Comparison of ENCODE assay signal across 28 cellular contexts in genomic region chr10:114495303-114495702, GRCh38.
DNase-seq lines count a peak whose midpoint lies in the region; ATAC-seq, FAIRE-seq and TF ChIP-seq lines count a peak whose summit lies in the region.
"Had no signal": no experiment of that assay in that cellular context is flagged by ENCODE, and none has a peak within 500 bp of the region (broad histone marks: within the 10 kb centered on the region; RNA-seq: fewer than 3 reads in every experiment).

No MANE protein-coding gene starts in this region.

- peak overlapping the region; percentile 84 for H3K27ac Mint-ChIP-seq in activated naive CD4-positive, alpha-beta T cell treated with anti-CD3 and anti-CD28 coated beads, Interleukin-2, amount 50 U/mL, for 24 hours
- H3K27ac Mint-ChIP-seq in stimulated activated naive CD8-positive, alpha-beta T cell treated with anti-CD3 and anti-CD28 coated beads, Interleukin-15, amount 100 ng/mL, for 72 hours, result peak overlapping the region in 1 of 2 donors; percentile 23

- H3K4me3 ChIP-seq in SU-DHL-6 (ENCODE audit: insufficient read depth, low read length, poor library complexity, severe bottlenecking) (no peak overlapping the region), GM12878 (no peak overlapping the region), testis (no peak overlapping the region), stomach (no peak overlapping the region)
- H3K4me3 ChIP-seq: BLaER1 treated with 17β-estradiol and CSF1 and Interleukin-3, amounts not matched to agents 10 nM and 100 nM; body of pancreas; esophagus muscularis mucosa; mucosa of descending colon; SJSA1; smooth muscle cell had no signal

- TF ChIP-seq CTCF in SU-DHL-6 (IDR thresholded peaks at IDR 0.05; ENCODE audit: insufficient read depth, low read length, poor library complexity, severe bottlenecking) (no peak), GM12878 (IDR thresholded peaks at IDR 0.05 in 2 of 3, conservative IDR thresholded peaks at IDR 0.05 in 1 of 3; ENCODE audit: control insufficient read depth in 2 of 3, extremely low read depth in 1 of 3, insufficient read depth in 1 of 3, low read depth in 3 of 3, low read length in 3 of 3) (no peak), testis (IDR thresholded peaks at IDR 0.05) (no peak), stomach (IDR thresholded peaks at IDR 0.05) (no peak)

- POLR2A ChIA-PET in GM12878 (lab: Charles Lee), result no interaction called here

- H3K4me2 ChIP-seq in SU-DHL-6 (ENCODE audit: low read depth, low read length, poor library complexity, severe bottlenecking), result no peak overlapping the region
- no peak overlapping the region for H3K4me2 ChIP-seq in GM12878 (ENCODE audit: control insufficient read depth, insufficient read depth)
- H3K4me2 ChIP-seq: BLaER1 treated with 17β-estradiol and CSF1 and Interleukin-3, amounts not matched to agents 10 nM and 100 nM; smooth muscle cell had no signal

- TF ChIP-seq POLR2A in GM12878 (IDR thresholded peaks at IDR 0.05; ENCODE audit: low read depth, low read length), result no peak
- no peak for TF ChIP-seq POLR2A in testis (IDR thresholded peaks at IDR 0.05)
- no peak for TF ChIP-seq POLR2A in stomach (IDR thresholded peaks at IDR 0.05)

- H4K20me1 ChIP-seq in SU-DHL-6 (ENCODE audit: low read depth, low read length), result no peaks in the 10 kb centered on the region
- no peaks in the 10 kb centered on the region for H4K20me1 ChIP-seq in GM12878 (ENCODE audit: control insufficient read depth, insufficient read depth)
- H4K20me1 ChIP-seq: BLaER1 treated with 17β-estradiol and CSF1 and Interleukin-3, amounts not matched to agents 10 nM and 100 nM had no signal

- no peaks in the 10 kb centered on the region for H3K9me3 ChIP-seq in SU-DHL-6 (ENCODE audit: insufficient read depth, low read length)
- H3K9me3 ChIP-seq in GM12878 (replicated peaks; ENCODE audit: control insufficient read depth, insufficient read depth, low read length), result no peaks in the 10 kb centered on the region
- no peaks in the 10 kb centered on the region for H3K9me3 ChIP-seq in testis
- H3K9me3 ChIP-seq in stomach, result no peaks in the 10 kb centered on the region
- H3K9me3 ChIP-seq: BLaER1 treated with 17β-estradiol and CSF1 and Interleukin-3, amounts not matched to agents 10 nM and 100 nM; body of pancreas; esophagus muscularis mucosa; mucosa of descending colon; neutrophil; SJSA1 had no signal

- H3K79me2 ChIP-seq in SU-DHL-6 (ENCODE audit: insufficient read depth, low read length) (peaks cover 29% of the 10 kb centered on the region; the same call in 1 of the 2 replicates), GM12878 (ENCODE audit: control insufficient read depth, insufficient read depth, low read length) (no peaks in the 10 kb centered on the region; the same call in 1 of the 2 replicates)

- RAD21 ChIA-PET in GM12878 (lab: Charles Lee; ENCODE audit: unreplicated experiment), result interaction anchor here (1.0 kb wide), 1 partner anchor 24 kb away, joined by 4 read pairs; no protein-coding TSS in a partner anchor

- H3K4me1 ChIP-seq in GM12878 (ENCODE audit: control insufficient read depth, insufficient read depth, low read length), result peaks cover 42% of the 10 kb centered on the region
- peaks cover 17% of the 10 kb centered on the region for H3K4me1 ChIP-seq in testis
- peaks cover 10 to 36% (median 22%) of the 10 kb centered on the region in 4 donors for H3K4me1 ChIP-seq in stomach
- H3K4me1 ChIP-seq: body of pancreas, SJSA1 had no signal

- peaks cover 89% of the 10 kb centered on the region for H3K4me1 Mint-ChIP-seq in activated naive CD4-positive, alpha-beta T cell treated with anti-CD3 and anti-CD28 coated beads, Interleukin-2, amount 50 U/mL, for 24 hours
- H3K4me1 Mint-ChIP-seq in stimulated activated naive CD8-positive, alpha-beta T cell treated with anti-CD3 and anti-CD28 coated beads, Interleukin-15, amount 100 ng/mL, for 72 hours, result peaks cover 91% of the 10 kb centered on the region

- intact Hi-C loops in GM12878 (cut with micrococcal nuclease; ENCODE audit: unreplicated experiment), result no loop called here
- intact Hi-C loops in testis (cut with DNase I; ENCODE audit: low total_unique reads), result no loop called here
- intact Hi-C loops in stomach (cut with DNase I; ENCODE audit: low total_unique reads), result no loop called here

- no peak for TF ChIP-seq RAD21 in GM12878 (IDR thresholded peaks at IDR 0.05; ENCODE audit: insufficient read depth, low read depth, low read length)

- TF ChIP-seq EP300 in GM12878 (IDR thresholded peaks at IDR 0.05; ENCODE audit: borderline replicate concordance in 1 of 2, control insufficient read depth in 1 of 2, low read depth in 2 of 2, low read length in 2 of 2), result no peak
- TF ChIP-seq EP300 in stomach (IDR thresholded peaks at IDR 0.05), result no peak

- H3K9me3 Mint-ChIP-seq in activated naive CD4-positive, alpha-beta T cell treated with anti-CD3 and anti-CD28 coated beads, Interleukin-2, amount 50 U/mL, for 24 hours, result no peaks in the 10 kb centered on the region
- H3K9me3 Mint-ChIP-seq in stimulated activated naive CD8-positive, alpha-beta T cell treated with anti-CD3 and anti-CD28 coated beads, Interleukin-15, amount 100 ng/mL, for 72 hours, result peaks cover 6 to 8% of the 10 kb centered on the region in 2 donors
- H3K9me3 Mint-ChIP-seq: activated T-cell treated with anti-CD3 and anti-CD28 coated beads, Interleukin-2, amount 50 U/mL, for 4 hours; type B pancreatic cell had no signal

- peaks cover 23% of the 10 kb centered on the region for H3K36me3 Mint-ChIP-seq in activated naive CD4-positive, alpha-beta T cell treated with anti-CD3 and anti-CD28 coated beads, Interleukin-2, amount 50 U/mL, for 24 hours

- no TSS peak for BruUV-seq in GM12878 (replicated peaks; lab: Mats Ljungman, UMichigan)

- peak overlapping the region; percentile 98 for H3K27ac ChIP-seq in SU-DHL-6 (ENCODE audit: low read depth, low read length)
- H3K27ac ChIP-seq in GM12878 (ENCODE audit: control insufficient read depth, insufficient read depth), result no peak overlapping the region
- no peak overlapping the region for H3K27ac ChIP-seq in testis
- no peak overlapping the region for H3K27ac ChIP-seq in stomach
- H3K27ac ChIP-seq: BLaER1 treated with 17β-estradiol and CSF1 and Interleukin-3, amounts not matched to agents 10 nM and 100 nM; body of pancreas; esophagus muscularis mucosa; HL-60; neutrophil; SJSA1 had no signal

- no peaks in the 10 kb centered on the region for H3K27me3 Mint-ChIP-seq in activated naive CD4-positive, alpha-beta T cell treated with anti-CD3 and anti-CD28 coated beads, Interleukin-2, amount 50 U/mL, for 24 hours
- H3K27me3 Mint-ChIP-seq in stimulated activated naive CD8-positive, alpha-beta T cell treated with anti-CD3 and anti-CD28 coated beads, Interleukin-15, amount 100 ng/mL, for 72 hours, result no peaks in the 10 kb centered on the region
- H3K27me3 Mint-ChIP-seq: type B pancreatic cell had no signal

- H3F3A ChIP-seq in SU-DHL-6 (ENCODE audit: insufficient read depth), result peaks cover 46% of the 10 kb centered on the region

- DNase-seq in activated naive CD4-positive, alpha-beta T cell treated with anti-CD3 and anti-CD28 coated beads, Interleukin-2, amount 50 U/mL, for 16 hours, result no peak
- DNase-seq in GM12878 (ENCODE audit: low read depth, low spot score) (no peak), middle frontal gyrus (ENCODE audit: extremely low spot score, low spot score) (no peak), testis (no peak), stomach (no peak)
- DNase-seq in stimulated activated naive CD8-positive, alpha-beta T cell treated with anti-CD3 and anti-CD28 coated beads, Interleukin-15, amount 100 ng/mL, for 72 hours, result no peak
- DNase-seq: activated CD4-positive, alpha-beta T cell treated with anti-CD3 and anti-CD28 coated beads, Interleukin-2, amount 50 U/mL, for 48 hours; activated T-cell treated with anti-CD3 and anti-CD28 coated beads, Interleukin-2, amount 50 U/mL, for 4 hours; body of pancreas; H7; hypothalamus; islet precursor cell; mucosa of descending colon; NCI-H1417; NCI-H510A; NK-92 treated with Interleukin-12 subunit alpha and Interleukin-12 subunit beta, amount 100 ng/mL, for 24 hours; stimulated activated naive CD4-positive, alpha-beta T cell treated with Interleukin-2 at 50 U/mL for 16 hours had no signal

- SMC1A ChIA-PET in GM12878 (lab: Charles Lee; ENCODE audit: uncharacterized antibody, unreplicated experiment), result interaction anchor here (1.1 kb wide), 1 partner anchor 24 kb away, joined by 3 read pairs; no protein-coding TSS in a partner anchor

- no peak for FAIRE-seq in GM12878 (lab: Jason Lieb, UNC)
- FAIRE-seq: frontal cortex, RCC 7860 had no signal

- no peak overlapping the region for H2AFZ ChIP-seq in SU-DHL-6 (ENCODE audit: low read depth, low read length, severe bottlenecking)
- H2AFZ ChIP-seq in GM12878 (ENCODE audit: control insufficient read depth, low read depth, low read length), result no peak overlapping the region

- no peaks in the 10 kb centered on the region for H3K9me2 ChIP-seq in SU-DHL-6 (replicated peaks; ENCODE audit: insufficient read depth, low read length)

- WGBS in GM12878 (ENCODE audit: insufficient coverage, insufficient replicate concordance, low lambda C conversion rate, missing lambda C conversion rate), result 100% methylated on average over 3 of the region's 3 CpGs
- 88 to 90% methylated on average over 3 of the region's 3 CpGs for WGBS in testis, 2 donors
- 93 to 98% (median 96%) methylated on average over 3 of the region's 3 CpGs for WGBS in stomach, 5 donors

- ATAC-seq in GM12878, result no peak
- ATAC-seq in stimulated activated naive CD8-positive, alpha-beta T cell treated with anti-CD3 and anti-CD28 coated beads, Interleukin-15, amount 100 ng/mL, for 72 hours, result peak; percentile 13
- ATAC-seq: activated T-cell treated with anti-CD3 and anti-CD28 coated beads, Interleukin-2, amount 50 U/mL, for 4 hours; body of pancreas; mucosa of descending colon had no signal

- in situ Hi-C loops in GM12878 (cut with MboI), result no loop called here

- H3K27me3 ChIP-seq in SU-DHL-6 (ENCODE audit: low read length), result no peaks in the 10 kb centered on the region
- H3K27me3 ChIP-seq in GM12878 (replicated peaks in 1 of 2; ENCODE audit: control insufficient read depth in 2 of 2, insufficient read depth in 2 of 2, low read length in 1 of 2), result no peaks in the 10 kb centered on the region
- H3K27me3 ChIP-seq in testis, result no peaks in the 10 kb centered on the region
- no peaks in the 10 kb centered on the region for H3K27me3 ChIP-seq in stomach
- H3K27me3 ChIP-seq: BLaER1 treated with 17β-estradiol and CSF1 and Interleukin-3, amounts not matched to agents 10 nM and 100 nM; body of pancreas; esophagus muscularis mucosa; neutrophil; SJSA1 had no signal

- H3K9ac ChIP-seq in SU-DHL-6 (ENCODE audit: low read length) (no peak overlapping the region), GM12878 (ENCODE audit: control insufficient read depth, insufficient read depth, low read length) (no peak overlapping the region)
- H3K9ac ChIP-seq: BLaER1 treated with 17β-estradiol and CSF1 and Interleukin-3, amounts not matched to agents 10 nM and 100 nM had no signal

- peak overlapping the region; percentile 1 for H3K4me3 Mint-ChIP-seq in activated naive CD4-positive, alpha-beta T cell treated with anti-CD3 and anti-CD28 coated beads, Interleukin-2, amount 50 U/mL, for 24 hours
- peak overlapping the region; percentile 1 to 3 for H3K4me3 Mint-ChIP-seq in stimulated activated naive CD8-positive, alpha-beta T cell treated with anti-CD3 and anti-CD28 coated beads, Interleukin-15, amount 100 ng/mL, for 72 hours
- H3K4me3 Mint-ChIP-seq: activated T-cell treated with anti-CD3 and anti-CD28 coated beads, Interleukin-2, amount 50 U/mL, for 4 hours; type B pancreatic cell had no signal

- CTCF ChIA-PET in GM12878 (lab: Yijun Ruan, JAX), result interaction anchor here (1.1 to 1.9 kb wide), 2 partner anchors 9 to 24 kb away, joined by 3 to 5 read pairs; no protein-coding TSS in a partner anchor

- H3K36me3 ChIP-seq in SU-DHL-6 (ENCODE audit: low read length), result peaks cover 18% of the 10 kb centered on the region
- H3K36me3 ChIP-seq in GM12878 (ENCODE audit: control insufficient read depth in 2 of 2, insufficient read depth in 2 of 2, low read length in 1 of 2), result 0 out of 4 replicates have a peak, but pooled peaks cover 0 to 3% of the 10 kb centered on the region in 2 experiments
- no peaks in the 10 kb centered on the region for H3K36me3 ChIP-seq in testis (ENCODE audit: low read depth, missing control alignments)
- peaks cover 0 to 37% (median 11%) of the 10 kb centered on the region in 4 donors for H3K36me3 ChIP-seq in stomach
- H3K36me3 ChIP-seq: BLaER1 treated with 17β-estradiol and CSF1 and Interleukin-3, amounts not matched to agents 10 nM and 100 nM; neutrophil had no signal
